15 cellular contexts compared by ENCODE assay signal in genomic region chr3:127483005-127483641, GRCh38.
DNase-seq lines count a peak whose midpoint lies in the region; ATAC-seq lines count a peak whose summit lies in the region.
"Had no signal": no experiment of that assay in that cellular context is flagged by ENCODE, and none has a peak within 500 bp of the region (broad histone marks: within the 10 kb centered on the region; RNA-seq: fewer than 3 reads in every experiment).

No MANE protein-coding gene starts in this region.

- H3K36me3 Mint-ChIP-seq in activated naive CD8-positive, alpha-beta T cell, result no peaks in the 10 kb centered on the region
- H3K36me3 Mint-ChIP-seq in activated naive CD8-positive, alpha-beta T cell treated with anti-CD3 and anti-CD28 coated beads, Interleukin-2, amount 50 U/mL, for 24 hours (ENCODE audit: low read depth), result no peaks in the 10 kb centered on the region
- H3K36me3 Mint-ChIP-seq in dendritic cell treated with granulocyte-macrophage colony-stimulating factor and Interleukin-4, amounts not matched to agents 40 ng/mL and 50 ng/mL, for 4 days (ENCODE audit: low read depth), result no peaks in the 10 kb centered on the region

- H3K27ac Mint-ChIP-seq in activated naive CD8-positive, alpha-beta T cell, result peak overlapping the region; percentile 61
- no peak overlapping the region for H3K27ac Mint-ChIP-seq in activated naive CD8-positive, alpha-beta T cell treated with anti-CD3 and anti-CD28 coated beads, Interleukin-2, amount 50 U/mL, for 24 hours
- peak overlapping the region; percentile 26 for H3K27ac Mint-ChIP-seq in dendritic cell treated with granulocyte-macrophage colony-stimulating factor and Interleukin-4, amounts not matched to agents 40 ng/mL and 50 ng/mL, for 4 days
- H3K27ac Mint-ChIP-seq: activated B cell treated with CpG ODN at 0.5 μM for 24 hours had no signal

- peaks cover 4% of the 10 kb centered on the region for H3K27me3 Mint-ChIP-seq in activated naive CD8-positive, alpha-beta T cell
- H3K27me3 Mint-ChIP-seq in activated naive CD8-positive, alpha-beta T cell treated with anti-CD3 and anti-CD28 coated beads, Interleukin-2, amount 50 U/mL, for 24 hours, result peaks cover 40% of the 10 kb centered on the region
- H3K27me3 Mint-ChIP-seq in dendritic cell treated with granulocyte-macrophage colony-stimulating factor and Interleukin-4, amounts not matched to agents 40 ng/mL and 50 ng/mL, for 4 days, result peaks cover 31% of the 10 kb centered on the region

- H3K4me3 Mint-ChIP-seq in activated naive CD8-positive, alpha-beta T cell, result peak overlapping the region; percentile 40
- H3K4me3 Mint-ChIP-seq in activated naive CD8-positive, alpha-beta T cell treated with anti-CD3 and anti-CD28 coated beads, Interleukin-2, amount 50 U/mL, for 24 hours, result no peak overlapping the region
- H3K4me3 Mint-ChIP-seq in dendritic cell treated with granulocyte-macrophage colony-stimulating factor and Interleukin-4, amounts not matched to agents 40 ng/mL and 50 ng/mL, for 4 days, result no peak overlapping the region
- H3K4me3 Mint-ChIP-seq: activated B cell treated with CpG ODN at 0.5 μM for 24 hours had no signal

- ATAC-seq in activated naive CD8-positive, alpha-beta T cell treated with anti-CD3 and anti-CD28 coated beads, Interleukin-2, amount 50 U/mL, for 24 hours, result no peak
- ATAC-seq in sciatic nerve, result no peak
- ATAC-seq in GM21447 (IDR thresholded peaks at IDR 0.05; ENCODE audit: unreplicated experiment), result no peak
- ATAC-seq: K562 had no signal

- DNase-seq in activated naive CD8-positive, alpha-beta T cell treated with anti-CD3 and anti-CD28 coated beads, Interleukin-2, amount 50 U/mL, for 24 hours, result no peak
- peak; percentile 44 for DNase-seq in sciatic nerve (ENCODE audit: low spot score)
- peak; percentile 32 for DNase-seq in ureter (ENCODE audit: low spot score)
- no peak for DNase-seq in NCI-H1092 (lab: John Stamatoyannopoulos, UW)
- no peak for DNase-seq in stimulated activated CD4-positive, alpha-beta T cell treated with anti-CD3 and anti-CD28 coated beads, Interleukin-4, amount 100 ng/mL, for 24 hours
- DNase-seq: activated B cell treated with CpG ODN at 0.5 μM for 24 hours; activated naive CD4-positive, alpha-beta T cell treated with Interleukin-2 at 50 U/mL for 16 hours; heart right ventricle; NCI-H187; PC-9; SJCRH30 had no signal

- intact Hi-C loops in dendritic cell treated with granulocyte-macrophage colony-stimulating factor and Interleukin-4, amounts not matched to agents 40 ng/mL and 50 ng/mL, for 4 days (cut with micrococcal nuclease), result no loop called here
- intact Hi-C loops in sciatic nerve (cut with DNase I), result no loop called here

- H3K9me3 Mint-ChIP-seq in activated naive CD8-positive, alpha-beta T cell (ENCODE audit: low read depth), result no peaks in the 10 kb centered on the region
- H3K9me3 Mint-ChIP-seq in activated naive CD8-positive, alpha-beta T cell treated with anti-CD3 and anti-CD28 coated beads, Interleukin-2, amount 50 U/mL, for 24 hours, result no peaks in the 10 kb centered on the region
- H3K9me3 Mint-ChIP-seq in dendritic cell treated with granulocyte-macrophage colony-stimulating factor and Interleukin-4, amounts not matched to agents 40 ng/mL and 50 ng/mL, for 4 days, result no peaks in the 10 kb centered on the region
- H3K9me3 Mint-ChIP-seq: activated B cell treated with CpG ODN at 0.5 μM for 24 hours had no signal

- H3K4me1 Mint-ChIP-seq in activated naive CD8-positive, alpha-beta T cell (ENCODE audit: low read depth), result peaks cover 15% of the 10 kb centered on the region
- peaks cover 28% of the 10 kb centered on the region for H3K4me1 Mint-ChIP-seq in activated naive CD8-positive, alpha-beta T cell treated with anti-CD3 and anti-CD28 coated beads, Interleukin-2, amount 50 U/mL, for 24 hours
- no peaks in the 10 kb centered on the region for H3K4me1 Mint-ChIP-seq in dendritic cell treated with granulocyte-macrophage colony-stimulating factor and Interleukin-4, amounts not matched to agents 40 ng/mL and 50 ng/mL, for 4 days (ENCODE audit: low read depth)
- H3K4me1 Mint-ChIP-seq: activated B cell treated with CpG ODN at 0.5 μM for 24 hours had no signal

Comparison
In these comparisons a context has a peak if more than half of its experiments do, and no peak if none do; other contexts are left out.
1. DNase-seq: peak in sciatic nerve (single experiment) and ureter (single experiment); none in activated naive CD8-positive, alpha-beta T cell treated with anti-CD3 and anti-CD28 coated beads, Interleukin-2, amount 50 U/mL, for 24 hours (single experiment), NCI-H1092 (single experiment) and stimulated activated CD4-positive, alpha-beta T cell treated with anti-CD3 and anti-CD28 coated beads, Interleukin-4, amount 100 ng/mL, for 24 hours (single experiment).